Comparison of ENCODE assay signal across 10 cellular contexts in the genomic region with DNA sequence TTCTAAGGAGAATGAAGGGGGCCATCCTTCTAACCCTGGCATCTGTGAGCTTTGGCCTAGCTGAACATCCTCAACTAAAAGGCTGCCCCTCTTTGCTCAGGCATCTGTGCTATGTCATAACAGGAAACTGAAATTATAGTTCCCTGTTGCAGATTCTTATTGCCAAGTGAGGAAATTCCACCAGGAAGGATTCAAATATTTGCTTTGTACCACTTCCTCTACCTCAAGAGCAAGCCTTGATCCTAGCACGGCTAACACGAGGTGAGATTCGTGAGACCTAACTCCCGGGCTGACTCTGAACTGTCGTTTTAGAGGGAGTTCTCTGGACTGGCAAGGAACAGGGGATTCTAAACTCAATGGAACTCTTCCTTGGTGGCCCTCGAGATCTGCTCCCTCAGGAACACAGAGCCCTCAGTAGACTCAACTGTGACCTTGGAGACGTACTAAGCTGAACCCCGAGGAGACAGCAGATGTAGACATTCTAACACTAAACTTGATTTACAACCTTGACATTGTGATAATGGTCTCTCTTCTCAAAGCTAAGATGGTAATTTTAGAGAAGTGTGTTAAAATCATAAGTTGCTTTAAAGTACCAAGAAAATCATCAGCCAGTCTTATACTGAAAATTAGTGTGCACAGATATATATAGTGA. TPM values are rescaled to one million over a fixed set of nuclear protein-coding genes. Genes with fewer than 3 reads are reported as not detected.
DNase-seq lines count a peak whose midpoint lies in the region; ATAC-seq and TF ChIP-seq lines count a peak whose summit lies in the region.
"Had no signal": no experiment of that assay in that cellular context is flagged by ENCODE, and none has a peak within 500 bp of the region (broad histone marks: within the 10 kb centered on the region; RNA-seq: fewer than 3 reads in every experiment).

No MANE protein-coding gene starts in this region.

- peak; percentile 42 for ATAC-seq in mucosa of descending colon
- ATAC-seq in GM21515 (IDR thresholded peaks at IDR 0.05; ENCODE audit: unreplicated experiment), result no peak
- no peak for ATAC-seq in GM18502 (IDR thresholded peaks at IDR 0.05; ENCODE audit: poor library complexity, unreplicated experiment)
- ATAC-seq: activated CD4-positive, CD25-positive, alpha-beta regulatory T cell treated with anti-CD3 and anti-CD28 coated beads, Interleukin-2, amount 50 U/mL, for 24 hours had no signal

- DNase-seq in AML-193 (lab: John Stamatoyannopoulos, UW) (peak; percentile 19 to 65), HL-60 (ENCODE audit: low read depth in 1 of 2, low spot score in 1 of 2) (peak; percentile 64 to 68), ascending aorta (ENCODE audit: low spot score in 2 of 2) (no peak), mucosa of descending colon (no peak), ACHN (no peak), Caco-2 (no peak)
- DNase-seq: NCI-H187 treated with DMSO at 0.1 percent for 48 hours had no signal

- peaks cover under 1 to 4% of the 10 kb centered on the region in 2 donors for H3K36me3 ChIP-seq in ascending aorta
- H3K36me3 ChIP-seq in mucosa of descending colon (ENCODE audit: low read depth), result no peaks in the 10 kb centered on the region
- H3K36me3 ChIP-seq in Caco-2 (ENCODE audit: control insufficient read depth, insufficient read depth, low read length), result peaks cover 2% of the 10 kb centered on the region; the same call in 1 of the 2 replicates

- no peak overlapping the region for H3K4me3 ChIP-seq in HL-60 (replicated peaks; ENCODE audit: insufficient read depth, low read length)
- no peak overlapping the region for H3K4me3 ChIP-seq in ascending aorta
- no peak overlapping the region for H3K4me3 ChIP-seq in mucosa of descending colon
- no peak overlapping the region for H3K4me3 ChIP-seq in Caco-2 (ENCODE audit: low read depth, low read length)

- H3K9me3 Mint-ChIP-seq in Caco-2 (ENCODE audit: unreplicated experiment), result no peaks in the 10 kb centered on the region

- intact Hi-C loops in ascending aorta (cut with DNase I) (no loop called here), mucosa of descending colon (cut with DNase I, micrococcal nuclease) (no loop called here), Caco-2 (cut with micrococcal nuclease; ENCODE audit: unreplicated experiment) (no loop called here)

- H3K36me3 Mint-ChIP-seq in Caco-2 (ENCODE audit: insufficient read depth, unreplicated experiment), result peaks cover 26% of the 10 kb centered on the region

- in situ Hi-C loops in ACHN (cut with HindIII; ENCODE audit: low pct_ligation_motif_present, low pct_unique_long_range_greater_than_20kb, low sequenced_read_pairs), result no loop called here

- no peak overlapping the region for H3K27ac Mint-ChIP-seq in Caco-2 (ENCODE audit: unreplicated experiment)

- BruUV-seq in Caco-2 (replicated peaks; lab: Mats Ljungman, UMichigan), result no TSS peak

- H3K27ac ChIP-seq in HL-60 (replicated peaks), result peak overlapping the region; percentile 62
- peak overlapping the region; percentile 39 to 57 for H3K27ac ChIP-seq in ascending aorta

- CTCF ChIA-PET in Caco-2 (lab: Charles Lee), result no interaction called here

- H3K27me3 ChIP-seq in HL-60 (ENCODE audit: insufficient read depth, poor library complexity, severe bottlenecking) (no peaks in the 10 kb centered on the region), ascending aorta (no peaks in the 10 kb centered on the region), Caco-2 (replicated peaks; ENCODE audit: control insufficient read depth, insufficient read depth, low read length) (no peaks in the 10 kb centered on the region)

- TF ChIP-seq CTCF in HL-60 (IDR thresholded peaks at IDR 0.05; ENCODE audit: insufficient read depth, low read length) (no peak), ascending aorta (IDR thresholded peaks at IDR 0.05) (no peak), mucosa of descending colon (IDR thresholded peaks at IDR 0.05) (no peak), Caco-2 (IDR thresholded peaks at IDR 0.05; ENCODE audit: insufficient read depth in 1 of 2, low read depth in 1 of 2, low read length in 1 of 2, severe bottlenecking in 1 of 2, unreplicated experiment in 1 of 2) (no peak)

- no peaks in the 10 kb centered on the region for H3K27me3 Mint-ChIP-seq in Caco-2 (ENCODE audit: insufficient read depth, unreplicated experiment)

- H3K9me3 ChIP-seq in ascending aorta (no peaks in the 10 kb centered on the region), mucosa of descending colon (no peaks in the 10 kb centered on the region), Caco-2 (no peaks in the 10 kb centered on the region)

- H3K4me1 ChIP-seq in ascending aorta (no peaks in the 10 kb centered on the region), mucosa of descending colon (ENCODE audit: low read depth) (peaks cover 4% of the 10 kb centered on the region), Caco-2 (peaks cover 18% of the 10 kb centered on the region)

- H3K4me1 Mint-ChIP-seq in Caco-2 (ENCODE audit: low read depth, unreplicated experiment), result peaks cover 2% of the 10 kb centered on the region

- no peak overlapping the region for H3K4me3 Mint-ChIP-seq in Caco-2 (ENCODE audit: unreplicated experiment)

- POLR2A ChIA-PET in Caco-2 (lab: Charles Lee), result no interaction called here

RNA-seq across cellular contexts. Expression of a gene that starts 4.2 kb away (rescaled TPM):
- total RNA-seq in ascending aorta (41.5 TPM), mucosa of descending colon (10 to 100 TPM; 60.9 to 90.6 (median 65.9) TPM), Caco-2 (2022) (69.4 and 72.9 TPM in 2 replicates)

RNA-seq across cellular contexts. Expression of a gene that starts 43.9 kb away (rescaled TPM):
- total RNA-seq in ascending aorta, result 54.7 TPM
- total RNA-seq in mucosa of descending colon, result 10 to 100 TPM; 17.5 to 24.0 (median 19.2) TPM
- 24.7 and 29.9 TPM in 2 replicates for total RNA-seq in Caco-2 (2022)

RNA-seq across cellular contexts. Expression of a gene that starts 59.7 kb away (rescaled TPM):
- total RNA-seq in ascending aorta, result not detected
- 100 to 1,000 TPM in 1 of 3 donors, 10 to 100 TPM in 2; 70.1 to 157 (median 76.2) TPM for total RNA-seq in mucosa of descending colon
- 15.4 and 17.1 TPM in 2 replicates for total RNA-seq in Caco-2 (2022)

Comparison
In these comparisons a context has a peak if more than half of its experiments do, and no peak if none do; other contexts are left out.
1. DNase-seq: peak in AML-193 (2 of 2) and HL-60 (2 of 2); none in ascending aorta (0 of 2), mucosa of descending colon (0 of 3), ACHN (single experiment) and Caco-2 (0 of 2).
2. RNA of a gene that starts 59.7 kb away (total RNA-seq): 70.1 to 157 TPM in mucosa of descending colon and 15.4 to 17.1 TPM in Caco-2; not detected in ascending aorta (single experiment); every median in the first group is over 10 times any median in the second.